8 cellular contexts compared by ENCODE assay signal in the genomic region with DNA sequence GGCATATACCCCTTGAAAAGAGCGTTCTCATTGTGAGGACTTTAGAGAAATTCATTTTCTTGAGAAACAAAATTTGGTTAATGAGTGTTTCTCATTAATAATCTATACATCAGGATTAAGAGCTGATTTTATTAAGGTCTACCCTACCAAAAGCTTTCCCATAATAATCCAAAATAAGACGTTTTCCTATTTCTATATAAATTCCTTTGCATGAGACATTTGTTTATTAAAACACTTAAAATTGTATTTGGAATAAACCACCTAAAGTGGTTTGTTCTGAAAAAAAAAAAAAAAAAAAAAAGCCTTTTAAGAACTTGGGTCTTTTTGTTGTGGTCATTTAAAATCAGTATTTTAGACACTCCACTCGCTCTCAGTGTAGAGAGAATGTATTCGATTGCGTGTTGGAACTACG. TPM values are rescaled to one million over a fixed set of nuclear protein-coding genes. Genes with fewer than 3 reads are reported as not detected.
A peak's percentile ranks its signal among the peaks of the same experiment; 100 is the strongest.
DNase-seq lines count a peak whose midpoint lies in the region; ATAC-seq and TF ChIP-seq lines count a peak whose summit lies in the region.

No MANE protein-coding gene starts in this region.

- H3K4me3 ChIP-seq in heart left ventricle, result peak overlapping the region in 11 of 12 donors; percentile 36 to 96 (median 85)
- H3K4me3 ChIP-seq in brain microvascular endothelial cell (ENCODE audit: low read depth, low read length), result peak overlapping the region; percentile 29
- H3K4me3 ChIP-seq in mesendoderm (ENCODE audit: low read length), result no peak overlapping the region
- peak overlapping the region; percentile 26 to 99 for H3K4me3 ChIP-seq in uterus
- H3K4me3 ChIP-seq in lower leg skin (ENCODE audit: low read depth, poor library complexity, severe bottlenecking), result no peak overlapping the region

- H2BK5ac ChIP-seq in mesendoderm (ENCODE audit: low read length), result no peak overlapping the region

- intact Hi-C loops in heart left ventricle (cut with DNase I) (loop anchor here in 9 of 10 donors (2.0 to 10.0 kb wide), 7 partner anchors 37 to 98 kb away; no protein-coding TSS in a partner anchor), Right ventricle myocardium inferior (cut with DNase I) (loop anchor here (1.0 kb wide), 1 partner anchor 99 kb away; no protein-coding TSS in a partner anchor), uterus (cut with DNase I; ENCODE audit: low total_unique reads) (no loop called here), lower leg skin (cut with DNase I; ENCODE audit: low total_unique reads) (no loop called here)

- H3K36me3 ChIP-seq in heart left ventricle (peaks cover 0 to 15% (median 7%) of the 10 kb centered on the region in 9 donors), brain microvascular endothelial cell (replicated peaks) (no peaks in the 10 kb centered on the region), mesendoderm (ENCODE audit: control insufficient read depth, insufficient read depth, low read length) (peaks cover 4% of the 10 kb centered on the region), uterus (no peaks in the 10 kb centered on the region)

- H3K4ac ChIP-seq in mesendoderm (ENCODE audit: low read depth, low read length), result no peak overlapping the region

- H2BK120ac ChIP-seq in mesendoderm (ENCODE audit: low read depth, low read length), result no peak overlapping the region

- H3K27me3 ChIP-seq in heart left ventricle (peaks cover 0 to 43% (median 0%) of the 10 kb centered on the region in 9 donors), brain microvascular endothelial cell (replicated peaks) (peaks cover 33% of the 10 kb centered on the region), mesendoderm (ENCODE audit: insufficient read depth, low read length, poor library complexity) (peaks cover 15% of the 10 kb centered on the region), uterus (no peaks in the 10 kb centered on the region)

- peak overlapping the region in 6 of 12 donors; percentile 7 to 95 (median 62) for H3K27ac ChIP-seq in heart left ventricle
- H3K27ac ChIP-seq in brain microvascular endothelial cell, result no peak overlapping the region
- H3K27ac ChIP-seq in mesendoderm (ENCODE audit: low read depth, low read length), result no peak overlapping the region
- H3K27ac ChIP-seq in uterus, result peak overlapping the region; percentile 68 to 93

- ATAC-seq in heart left ventricle (no peak), Right ventricle myocardium inferior (no peak), GM19463 (IDR thresholded peaks at IDR 0.05; ENCODE audit: unreplicated experiment) (no peak)

- TF ChIP-seq POLR2A in heart left ventricle (IDR thresholded peaks at IDR 0.05) (no peak), uterus (IDR thresholded peaks at IDR 0.05) (no peak), lower leg skin (IDR thresholded peaks at IDR 0.05) (no peak)

- no peak overlapping the region for H3K9ac ChIP-seq in mesendoderm (ENCODE audit: low read length)

- H4K5ac ChIP-seq in mesendoderm (ENCODE audit: low read length), result no peak overlapping the region

- no peak overlapping the region for H3K56ac ChIP-seq in mesendoderm (ENCODE audit: low read length)

- no peak overlapping the region for H2AK5ac ChIP-seq in mesendoderm (ENCODE audit: low read length)

- no peak overlapping the region for H3K23ac ChIP-seq in mesendoderm (ENCODE audit: low read length)

- peak overlapping the region; percentile 70 for H3K4me2 ChIP-seq in mesendoderm (ENCODE audit: low read length)

- H2BK15ac ChIP-seq in mesendoderm (replicated peaks; ENCODE audit: low read depth), result no peak overlapping the region

- H3K79me2 ChIP-seq in mesendoderm (ENCODE audit: control insufficient read depth, insufficient read depth, low read length), result no peaks in the 10 kb centered on the region

- in situ Hi-C loops in brain microvascular endothelial cell (cut with HindIII; ENCODE audit: low pct_ligation_motif_present, low sequenced_read_pairs), result no loop called here

- H4K8ac ChIP-seq in mesendoderm (ENCODE audit: low read depth, low read length), result no peak overlapping the region

- TF ChIP-seq CTCF in heart left ventricle (IDR thresholded peaks at IDR 0.05) (no peak), brain microvascular endothelial cell (IDR thresholded peaks at IDR 0.05; ENCODE audit: low read depth, low read length, missing control alignments) (no peak), uterus (IDR thresholded peaks at IDR 0.05) (no peak), lower leg skin (IDR thresholded peaks at IDR 0.05) (no peak)

- H3K4me1 ChIP-seq in heart left ventricle (peaks cover 0 to 49% (median 24%) of the 10 kb centered on the region in 12 donors), mesendoderm (ENCODE audit: control insufficient read depth, low read depth, low read length) (peaks cover 11% of the 10 kb centered on the region), uterus (no peaks in the 10 kb centered on the region)

- no peak overlapping the region for H3K18ac ChIP-seq in mesendoderm (ENCODE audit: low read length)

- H3K79me1 ChIP-seq in mesendoderm (ENCODE audit: low read length), result no peaks in the 10 kb centered on the region

- DNase-seq in heart left ventricle, result no peak
- DNase-seq in Right ventricle myocardium inferior (ENCODE audit: missing footprints), result no peak
- no peak for DNase-seq in brain microvascular endothelial cell
- no peak for DNase-seq in mesendoderm
- DNase-seq in uterus, result no peak
- DNase-seq in NCI-H146 treated with DMSO at 0.1 percent for 48 hours (lab: John Stamatoyannopoulos, UW; ENCODE audit: unreplicated experiment), result no peak
- DNase-seq in lower leg skin (ENCODE audit: low spot score in 2 of 2), result no peak

- WGBS in heart left ventricle, 4 donors, result 21 to 29% (median 26%) methylated on average over 6 of the region's 6 CpGs
- WGBS in mesendoderm (ENCODE audit: extremely low coverage, insufficient coverage, low lambda C conversion rate), result no CpG with 5 or more reads among the region's 6 CpGs
- WGBS in lower leg skin, 2 donors, result 13 to 16% methylated on average over 6 of the region's 6 CpGs

- H3K9me3 ChIP-seq in heart left ventricle (no peaks in the 10 kb centered on the region), uterus (no peaks in the 10 kb centered on the region)

RNA-seq across cellular contexts. Expression of gene TMOD1, which starts 0.7 kb away (rescaled TPM):
- total RNA-seq in heart left ventricle (100 to 1,000 TPM; 106 to 201 (median 176) TPM), Right ventricle myocardium inferior (192 TPM), uterus (10 to 100 TPM in 3 of 4 donors, 1 to 10 TPM in 1; 5.9 to 93.7 (median 22.2) TPM), lower leg skin (1 to 10 TPM; 1.8 to 4.9 (median 2.9) TPM)
- polyA plus RNA-seq in heart left ventricle, result 100 to 1,000 TPM in 1 of 2 donors, 10 to 100 TPM in 1; 96.4 to 136 TPM
- polyA plus RNA-seq in mesendoderm (2013, experiment 1 of 2), result 0.53 TPM
- polyA plus RNA-seq in mesendoderm (2013, experiment 2 of 2), result 0.62 TPM

Comparison
In these comparisons a context has a peak if more than half of its experiments do, and no peak if none do; other contexts are left out.
1. H3K27ac ChIP-seq: peak in uterus (2 of 2); none in brain microvascular endothelial cell (single experiment) and mesendoderm (single experiment).
2. H3K4me3 ChIP-seq: peak in heart left ventricle (11 of 12), brain microvascular endothelial cell (single experiment) and uterus (2 of 2); none in mesendoderm (single experiment) and lower leg skin (single experiment).
3. intact Hi-C loops: an anchor here in heart left ventricle (2.0 to 10.0 kb wide) and Right ventricle myocardium inferior (1.0 kb wide); none called in uterus and lower leg skin.